ENCODE assay signal across 8 cellular contexts in the genomic region with DNA sequence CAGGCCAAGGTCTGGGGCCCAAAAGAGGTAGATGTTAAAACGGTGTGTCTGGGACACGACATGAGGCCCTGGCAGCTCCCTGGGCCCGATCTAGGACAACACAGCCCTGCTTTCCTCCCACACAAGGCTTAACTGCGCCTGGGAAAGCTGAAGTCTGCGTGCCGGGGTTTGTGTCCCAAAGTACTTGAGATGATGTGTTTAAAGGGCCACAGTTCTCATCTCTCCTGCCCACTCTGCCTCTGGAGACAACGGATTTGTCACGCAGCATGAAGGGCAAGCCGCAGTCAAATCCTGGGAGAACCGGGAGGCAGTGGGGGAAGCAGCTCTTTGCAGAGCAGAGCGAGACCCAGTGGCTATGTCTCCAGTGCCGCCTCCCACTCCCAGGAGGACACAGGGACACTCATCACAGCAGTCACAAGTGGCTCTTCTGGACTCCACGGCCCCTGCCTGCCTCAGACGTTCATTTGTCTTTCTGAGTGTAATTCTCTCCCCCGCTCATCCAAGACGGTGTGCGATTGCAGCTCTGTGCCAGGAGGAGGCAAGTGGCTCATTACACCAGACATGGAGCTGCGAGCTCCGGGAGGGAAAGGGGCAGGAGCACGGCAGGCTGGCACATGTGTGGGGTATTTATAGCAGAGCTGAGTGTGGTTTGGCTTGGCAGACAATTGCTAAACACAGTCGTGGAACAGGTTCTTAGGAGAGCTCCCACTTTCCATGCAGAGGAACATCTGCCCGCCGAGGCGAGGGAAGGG. TPM values are rescaled to one million over a fixed set of nuclear protein-coding genes. Genes with fewer than 3 reads are reported as not detected.
A peak's percentile ranks its signal among the peaks of the same experiment; 100 is the strongest.
DNase-seq lines count a peak whose midpoint lies in the region; ATAC-seq and TF ChIP-seq lines count a peak whose summit lies in the region.

No MANE protein-coding gene starts in this region.

- peak overlapping the region; percentile 69; the same call in 1 of the 2 replicates for H2AFZ ChIP-seq in GM23338

- CTCF ChIA-PET in Panc1 (lab: Charles Lee), result no interaction called here

- H3K27me3 ChIP-seq in GM23338 (ENCODE audit: insufficient read depth) (no peaks in the 10 kb centered on the region), Panc1 (ENCODE audit: control insufficient read depth, insufficient read depth, low read length) (no peaks in the 10 kb centered on the region)

- ATAC-seq in GM23338 (peak; percentile 46), Panc1 (peak; percentile 33; the same call in 1 of the 2 replicates), Right ventricle myocardium superior (ENCODE audit: poor library complexity) (peak; percentile 94), HG02571 (IDR thresholded peaks at IDR 0.05; ENCODE audit: unreplicated experiment) (no peak), GM21528 (IDR thresholded peaks at IDR 0.05; ENCODE audit: low FRiP score, unreplicated experiment) (no peak)

- H3K4me3 ChIP-seq in GM23338 (no peak overlapping the region), Panc1 (ENCODE audit: low read depth in 2 of 2, low read length in 2 of 2) (no peak overlapping the region), skeletal muscle cell (ENCODE audit: low read depth, low read length) (no peak overlapping the region)

- peaks cover 24% of the 10 kb centered on the region for H3K4me1 Mint-ChIP-seq in GM23338

- no peaks in the 10 kb centered on the region for H3F3A ChIP-seq in GM23338 (replicated peaks; ENCODE audit: low read depth)

- H3K4me1 ChIP-seq in GM23338 (ENCODE audit: insufficient read depth) (0 out of 2 replicates have a peak, but pooled peaks cover 2% of the 10 kb centered on the region), Panc1 (ENCODE audit: control insufficient read depth, insufficient read depth, low read length) (no peaks in the 10 kb centered on the region)

- H3K27ac ChIP-seq in GM23338 (ENCODE audit: low read depth) (no peak overlapping the region), Panc1 (ENCODE audit: low read length) (no peak overlapping the region)

- H3K36me3 Mint-ChIP-seq in GM23338 (ENCODE audit: low read depth), result no peaks in the 10 kb centered on the region

- H3K36me3 ChIP-seq in GM23338 (ENCODE audit: insufficient read depth) (no peaks in the 10 kb centered on the region), Panc1 (ENCODE audit: control insufficient read depth, insufficient read depth, low read length) (no peaks in the 10 kb centered on the region)

- in situ Hi-C loops in Panc1 (cut with HindIII; ENCODE audit: low pct_unique_long_range_greater_than_20kb, low sequenced_read_pairs), result no loop called here

- DNase-seq in GM23338 (ENCODE audit: low spot score) (no peak), Panc1 (ENCODE audit: low read depth, low spot score) (no peak), Right ventricle myocardium superior (peak; percentile 70), skeletal muscle cell (ENCODE audit: low read depth) (peak; percentile 22), NCI-H146 treated with DMSO at 0.1 percent for 48 hours (lab: John Stamatoyannopoulos, UW; ENCODE audit: unreplicated experiment) (no peak)
- no peak for DNase-seq in activated CD4-positive, alpha-beta T cell treated with anti-CD3 and anti-CD28 coated beads for 4 hours

- intact Hi-C loops in Panc1 (cut with micrococcal nuclease; ENCODE audit: unreplicated experiment) (no loop called here), Right ventricle myocardium superior (cut with DNase I) (no loop called here)

- H3K4me2 ChIP-seq in GM23338, result no peak overlapping the region

- POLR2A ChIA-PET in Panc1 (lab: Charles Lee), result no interaction called here

- no peaks in the 10 kb centered on the region for H4K20me1 ChIP-seq in GM23338 (replicated peaks; ENCODE audit: insufficient read depth)

- H3K9me2 ChIP-seq in GM23338 (ENCODE audit: insufficient read depth), result peaks cover under 1% of the 10 kb centered on the region; the same call in 1 of the 2 replicates

- H3K79me2 ChIP-seq in GM23338 (replicated peaks; ENCODE audit: insufficient read depth), result no peaks in the 10 kb centered on the region

- no peaks in the 10 kb centered on the region; the same call in 2 of the 3 replicates for H3K9me3 Mint-ChIP-seq in GM23338

- TF ChIP-seq CTCF in GM23338 (conservative IDR thresholded peaks at IDR 0.05; ENCODE audit: low read depth in 2 of 2) (no peak), Panc1 (IDR thresholded peaks at IDR 0.05) (no peak)

- no peak overlapping the region for H3K4me3 Mint-ChIP-seq in GM23338

- peaks cover 17% of the 10 kb centered on the region for H3K27me3 Mint-ChIP-seq in GM23338 (ENCODE audit: insufficient read depth, low read depth, poor library complexity)

- no TSS peak for BruUV-seq in Panc1 (replicated peaks; lab: Mats Ljungman, UMichigan)

- no peaks in the 10 kb centered on the region for H3K9me3 ChIP-seq in Panc1 (ENCODE audit: control insufficient read depth, insufficient read depth, low read depth, low read length)

- no peak overlapping the region for H3K27ac Mint-ChIP-seq in GM23338

TF ChIP-seq in GM23338, 12 proteins besides CTCF, POLR2A, EP300 and RAD21 (continues in another document):
- TF ChIP-seq EZH2 (IDR thresholded peaks at IDR 0.05; ENCODE audit: low read depth, unreplicated experiment) (no peak), POLR2AphosphoS5 (IDR thresholded peaks at IDR 0.05; ENCODE audit: low read depth) (no peak), CREB1 (CRISPR knock-in tag; IDR thresholded peaks at IDR 0.05; ENCODE audit: low read depth) (no peak), NANOG (IDR thresholded peaks at IDR 0.05; ENCODE audit: borderline replicate concordance) (no peak), EZH2phosphoT487 (IDR thresholded peaks at IDR 0.05; ENCODE audit: unreplicated experiment) (no peak), ZNF331 (CRISPR knock-in tag; IDR thresholded peaks at IDR 0.05; ENCODE audit: low read depth) (no peak)
- TF ChIP-seq, protein P1, sequence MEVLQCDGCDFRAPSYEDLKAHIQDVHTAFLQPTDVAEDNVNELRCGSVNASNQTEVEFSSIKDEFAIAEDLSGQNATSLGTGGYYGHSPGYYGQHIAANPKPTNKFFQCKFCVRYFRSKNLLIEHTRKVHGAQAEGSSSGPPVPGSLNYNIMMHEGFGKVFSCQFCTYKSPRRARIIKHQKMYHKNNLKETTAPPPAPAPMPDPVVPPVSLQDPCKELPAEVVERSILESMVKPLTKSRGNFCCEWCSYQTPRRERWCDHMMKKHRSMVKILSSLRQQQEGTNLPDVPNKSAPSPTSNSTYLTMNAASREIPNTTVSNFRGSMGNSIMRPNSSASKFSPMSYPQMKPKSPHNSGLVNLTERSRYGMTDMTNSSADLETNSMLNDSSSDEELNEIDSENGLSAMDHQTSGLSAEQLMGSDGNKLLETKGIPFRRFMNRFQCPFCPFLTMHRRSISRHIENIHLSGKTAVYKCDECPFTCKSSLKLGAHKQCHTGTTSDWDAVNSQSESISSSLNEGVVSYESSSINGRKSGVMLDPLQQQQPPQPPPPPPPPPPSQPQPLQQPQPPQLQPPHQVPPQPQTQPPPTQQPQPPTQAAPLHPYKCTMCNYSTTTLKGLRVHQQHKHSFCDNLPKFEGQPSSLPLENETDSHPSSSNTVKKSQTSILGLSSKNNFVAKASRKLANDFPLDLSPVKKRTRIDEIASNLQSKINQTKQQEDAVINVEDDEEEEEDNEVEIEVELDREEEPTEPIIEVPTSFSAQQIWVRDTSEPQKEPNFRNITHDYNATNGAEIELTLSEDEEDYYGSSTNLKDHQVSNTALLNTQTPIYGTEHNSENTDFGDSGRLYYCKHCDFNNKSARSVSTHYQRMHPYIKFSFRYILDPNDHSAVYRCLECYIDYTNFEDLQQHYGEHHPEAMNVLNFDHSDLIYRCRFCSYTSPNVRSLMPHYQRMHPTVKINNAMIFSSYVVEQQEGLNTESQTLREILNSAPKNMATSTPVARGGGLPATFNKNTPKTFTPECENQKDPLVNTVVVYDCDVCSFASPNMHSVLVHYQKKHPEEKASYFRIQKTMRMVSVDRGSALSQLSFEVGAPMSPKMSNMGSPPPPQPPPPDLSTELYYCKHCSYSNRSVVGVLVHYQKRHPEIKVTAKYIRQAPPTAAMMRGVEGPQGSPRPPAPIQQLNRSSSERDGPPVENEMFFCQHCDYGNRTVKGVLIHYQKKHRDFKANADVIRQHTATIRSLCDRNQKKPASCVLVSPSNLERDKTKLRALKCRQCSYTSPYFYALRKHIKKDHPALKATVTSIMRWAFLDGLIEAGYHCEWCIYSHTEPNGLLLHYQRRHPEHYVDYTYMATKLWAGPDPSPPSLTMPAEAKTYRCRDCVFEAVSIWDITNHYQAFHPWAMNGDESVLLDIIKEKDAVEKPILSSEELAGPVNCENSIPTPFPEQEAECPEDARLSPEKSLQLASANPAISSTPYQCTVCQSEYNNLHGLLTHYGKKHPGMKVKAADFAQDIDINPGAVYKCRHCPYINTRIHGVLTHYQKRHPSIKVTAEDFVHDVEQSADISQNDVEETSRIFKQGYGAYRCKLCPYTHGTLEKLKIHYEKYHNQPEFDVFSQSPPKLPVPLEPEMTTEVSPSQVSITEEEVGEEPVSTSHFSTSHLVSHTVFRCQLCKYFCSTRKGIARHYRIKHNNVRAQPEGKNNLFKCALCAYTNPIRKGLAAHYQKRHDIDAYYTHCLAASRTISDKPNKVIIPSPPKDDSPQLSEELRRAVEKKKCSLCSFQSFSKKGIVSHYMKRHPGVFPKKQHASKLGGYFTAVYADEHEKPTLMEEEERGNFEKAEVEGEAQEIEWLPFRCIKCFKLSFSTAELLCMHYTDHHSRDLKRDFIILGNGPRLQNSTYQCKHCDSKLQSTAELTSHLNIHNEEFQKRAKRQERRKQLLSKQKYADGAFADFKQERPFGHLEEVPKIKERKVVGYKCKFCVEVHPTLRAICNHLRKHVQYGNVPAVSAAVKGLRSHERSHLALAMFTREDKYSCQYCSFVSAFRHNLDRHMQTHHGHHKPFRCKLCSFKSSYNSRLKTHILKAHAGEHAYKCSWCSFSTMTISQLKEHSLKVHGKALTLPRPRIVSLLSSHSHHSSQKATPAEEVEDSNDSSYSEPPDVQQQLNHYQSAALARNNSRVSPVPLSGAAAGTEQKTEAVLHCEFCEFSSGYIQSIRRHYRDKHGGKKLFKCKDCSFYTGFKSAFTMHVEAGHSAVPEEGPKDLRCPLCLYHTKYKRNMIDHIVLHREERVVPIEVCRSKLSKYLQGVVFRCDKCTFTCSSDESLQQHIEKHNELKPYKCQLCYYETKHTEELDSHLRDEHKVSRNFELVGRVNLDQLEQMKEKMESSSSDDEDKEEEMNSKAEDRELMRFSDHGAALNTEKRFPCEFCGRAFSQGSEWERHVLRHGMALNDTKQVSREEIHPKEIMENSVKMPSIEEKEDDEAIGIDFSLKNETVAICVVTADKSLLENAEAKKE (CRISPR knock-in tag; IDR thresholded peaks at IDR 0.05), result no peak

RNA-seq across cellular contexts. Expression of gene SEMA4C, which starts 57.7 kb away (rescaled TPM):
- total RNA-seq in GM23338 (2014; rRNA removed; shearing (Covaris generic)), result 69.7 and 80.7 TPM in 2 replicates
- 15.4 and 16.8 TPM in 2 replicates for polyA plus RNA-seq in GM23338 (2016; fragmentation: Nextera tagmentation; extraction: Ambion mirVana)
- total RNA-seq in Panc1 (2021; ENCODE audit: unreplicated experiment), result 40.2 TPM
- 54.0 TPM for polyA plus RNA-seq in Panc1 (2012; ENCODE audit: insufficient read length)
- total RNA-seq in Right ventricle myocardium superior, result 18.2 TPM

RNA-seq across cellular contexts. Expression of gene FAM178B, which starts 58.8 kb away (rescaled TPM):
- 0.47 TPM in 1 of 2 replicates, not detected in the other for total RNA-seq in GM23338 (2014; rRNA removed; shearing (Covaris generic))
- 0.70 and 1.1 TPM in 2 replicates for polyA plus RNA-seq in GM23338 (2016; fragmentation: Nextera tagmentation; extraction: Ambion mirVana)
- 0.26 TPM for total RNA-seq in Panc1 (2021; ENCODE audit: unreplicated experiment)
- 0.31 TPM for polyA plus RNA-seq in Panc1 (2012; ENCODE audit: insufficient read length)
- total RNA-seq in Right ventricle myocardium superior, result 1.2 TPM

Comparison
In these comparisons a context has a peak if more than half of its experiments do, and no peak if none do; other contexts are left out.
1. ATAC-seq: peak in GM23338 (single experiment), Panc1 (single experiment) and Right ventricle myocardium superior (single experiment); none in HG02571 (single experiment) and GM21528 (single experiment).
2. DNase-seq: peak in Right ventricle myocardium superior (single experiment) and skeletal muscle cell (single experiment); none in GM23338 (single experiment), Panc1 (single experiment), activated CD4-positive, alpha-beta T cell treated with anti-CD3 and anti-CD28 coated beads for 4 hours (0 of 2) and NCI-H146 treated with DMSO at 0.1 percent for 48 hours (single experiment).